ENCODE assay signal across 19 cellular contexts in the genomic region with DNA sequence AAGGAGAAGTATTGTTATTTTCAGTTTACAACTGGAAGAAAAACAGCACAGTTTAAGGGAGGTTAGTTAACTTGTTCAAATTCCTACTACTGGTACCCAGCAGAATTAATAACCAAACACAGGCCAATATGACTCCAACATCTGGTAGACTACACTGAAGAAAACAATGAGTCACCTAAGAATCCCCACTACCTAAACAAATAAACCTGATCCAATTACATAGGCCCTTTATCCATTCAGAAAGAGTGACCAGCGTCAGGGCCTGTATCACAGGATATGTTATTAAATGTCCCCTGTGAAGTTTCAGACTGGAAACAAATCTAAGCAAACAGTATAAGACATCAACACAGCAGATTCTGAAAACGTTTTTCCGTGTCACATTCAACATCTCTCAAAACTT.
A peak's percentile ranks its signal among the peaks of the same experiment; 100 is the strongest.
DNase-seq lines count a peak whose midpoint lies in the region; ATAC-seq and FAIRE-seq lines count a peak whose summit lies in the region.
"Had no signal": no experiment of that assay in that cellular context is flagged by ENCODE, and none has a peak within 500 bp of the region (broad histone marks: within the 10 kb centered on the region; RNA-seq: fewer than 3 reads in every experiment).

No MANE protein-coding gene starts in this region.

- no peak for ATAC-seq in HG03457 (IDR thresholded peaks at IDR 0.05; ENCODE audit: unreplicated experiment)
- no peak for ATAC-seq in HG03108 (IDR thresholded peaks at IDR 0.05; ENCODE audit: unreplicated experiment)
- no peak for ATAC-seq in GM21526 (IDR thresholded peaks at IDR 0.05; ENCODE audit: low FRiP score, unreplicated experiment)
- ATAC-seq: CD8-positive, alpha-beta T cell; naive thymus-derived CD4-positive, alpha-beta T cell had no signal

- no peak for FAIRE-seq in HTR-8/SVneo (lab: Jason Lieb, UNC)

- DNase-seq in NCI-H1092 treated with DMSO at 0.1 percent for 48 hours (lab: John Stamatoyannopoulos, UW) (peak; percentile 24), NCI-H1092 (lab: John Stamatoyannopoulos, UW) (no peak), HTR-8/SVneo (ENCODE audit: insufficient read length, low spot score) (peak; percentile 36), astrocyte of the hippocampus (ENCODE audit: low read depth, low spot score) (peak; percentile 36), renal cortical epithelial cell (ENCODE audit: low read depth) (peak; percentile 57)
- DNase-seq: activated CD4-positive, alpha-beta memory T cell treated with anti-CD3 and anti-CD28 coated beads, Interleukin-2, amount 10 ng/mL, durations not matched to agents 7 days and 5 days; anterior cingulate cortex; CD8-positive, alpha-beta T cell; dermis blood vessel endothelial cell; naive thymus-derived CD4-positive, alpha-beta T cell; NCI-H1105 treated with DMSO at 0.1 percent for 48 hours; NCI-H524 treated with DMSO at 0.1 percent for 48 hours; retina; Right ventricle myocardium superior; stimulated activated CD4-positive, alpha-beta T cell treated with anti-CD3 and anti-CD28 coated beads, Interleukin-4, amount 100 ng/mL, for 1 hour; T1000 had no signal
